ENCODE assay signal across 15 cellular contexts in the genomic region with DNA sequence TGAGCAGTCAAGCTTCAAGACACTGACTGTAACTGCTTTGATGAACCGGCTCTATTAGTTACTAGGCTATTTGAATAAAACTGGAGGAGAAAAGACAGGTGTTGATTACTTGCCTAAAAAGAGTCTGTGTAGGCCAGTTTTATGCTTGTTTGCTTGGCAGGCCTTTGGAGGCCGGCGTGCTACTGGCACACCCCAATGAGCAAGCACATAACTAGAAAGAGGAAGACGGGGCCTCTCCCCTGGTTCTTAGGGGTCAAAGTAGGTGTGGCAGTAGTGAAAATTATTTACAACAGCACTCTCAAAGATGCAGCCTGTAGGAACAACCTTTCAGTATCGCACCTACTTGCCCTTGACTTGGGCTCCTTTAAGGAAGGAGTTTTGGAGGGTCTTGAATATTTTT. TPM values are rescaled to one million over a fixed set of nuclear protein-coding genes. Genes with fewer than 3 reads are reported as not detected.
DNase-seq lines count a peak whose midpoint lies in the region; ATAC-seq and TF ChIP-seq lines count a peak whose summit lies in the region.
"Had no signal": no experiment of that assay in that cellular context is flagged by ENCODE, and none has a peak within 500 bp of the region (broad histone marks: within the 10 kb centered on the region; RNA-seq: fewer than 3 reads in every experiment).

No MANE protein-coding gene starts in this region.

- intact Hi-C loops in prostate gland (cut with DNase I) (loop anchor here (10.0 kb wide), 1 partner anchor 212 kb away; no protein-coding TSS in a partner anchor), heart right ventricle (cut with DNase I) (no loop called here)

- no peaks in the 10 kb centered on the region for H3K9me3 Mint-ChIP-seq in central memory CD8-positive, alpha-beta T cell
- H3K9me3 Mint-ChIP-seq: activated naive CD4-positive, alpha-beta T cell treated with anti-CD3 and anti-CD28 coated beads, Interleukin-2, amount 50 U/mL, for 24 hours had no signal

- H3K27me3 ChIP-seq in prostate gland (replicated peaks; ENCODE audit: insufficient read depth), result no peaks in the 10 kb centered on the region
- H3K27me3 ChIP-seq in heart right ventricle, result no peaks in the 10 kb centered on the region
- H3K27me3 ChIP-seq: BE2C had no signal

- whole genome bisulfite sequencing in prostate gland, result 41% methylated on average over 5 of the region's 5 CpGs
- WGBS in heart right ventricle, 2 donors, result 92 to 95% methylated on average over 5 of the region's 5 CpGs

- H3K4me3 Mint-ChIP-seq in central memory CD8-positive, alpha-beta T cell, result peak overlapping the region; percentile 27
- H3K4me3 Mint-ChIP-seq: activated naive CD4-positive, alpha-beta T cell treated with anti-CD3 and anti-CD28 coated beads, Interleukin-2, amount 50 U/mL, for 24 hours had no signal

- DNase-seq in GM13976 (ENCODE audit: low spot score), result peak; percentile 33
- DNase-seq in NCI-H526 treated with DMSO at 0.1 percent for 48 hours (lab: John Stamatoyannopoulos, UW), result peak; percentile 64
- no peak for DNase-seq in central memory CD8-positive, alpha-beta T cell (ENCODE audit: low spot score in 2 of 2)
- peak; percentile 15 for DNase-seq in prostate gland (ENCODE audit: low spot score)
- no peak for DNase-seq in KBM-7
- DNase-seq in heart right ventricle, result no peak
- DNase-seq: activated CD8-positive, alpha-beta memory T cell treated with anti-CD3 and anti-CD28 coated beads, Interleukin-2, amount 50 U/mL, for 4 hours; BE2C; naive thymus-derived CD4-positive, alpha-beta T cell; SK-N-SH; stimulated activated naive CD8-positive, alpha-beta T cell treated with anti-CD3 and anti-CD28 coated beads, Interleukin-15, Interleukin-2, amounts not matched to agents 100 U/mL and 50 U/mL, for 24 hours had no signal

- in situ Hi-C loops in GM13976 (cut with MboI; ENCODE audit: low sequenced_read_pairs, unreplicated experiment), result no loop called here
- in situ Hi-C loops in KBM-7 (cut with MboI; ENCODE audit: low pct_unique_long_range_greater_than_20kb, low sequenced_read_pairs), result no loop called here

- H3K36me3 Mint-ChIP-seq in central memory CD8-positive, alpha-beta T cell (ENCODE audit: insufficient read depth), result peaks cover 14% of the 10 kb centered on the region

- peaks cover 22% of the 10 kb centered on the region for H3K4me1 Mint-ChIP-seq in central memory CD8-positive, alpha-beta T cell

- H3K27ac ChIP-seq in prostate gland (peak overlapping the region in 1 of 2 donors; percentile 15), heart right ventricle (no peak overlapping the region)

- no peak for TF ChIP-seq POLR2A in prostate gland (IDR thresholded peaks at IDR 0.05)

- no peak overlapping the region for H3K27ac Mint-ChIP-seq in central memory CD8-positive, alpha-beta T cell (ENCODE audit: low read depth)
- H3K27ac Mint-ChIP-seq: activated naive CD4-positive, alpha-beta T cell treated with anti-CD3 and anti-CD28 coated beads, Interleukin-2, amount 50 U/mL, for 24 hours had no signal

- TF ChIP-seq CTCF in GM13976 (IDR thresholded peaks at IDR 0.05; ENCODE audit: borderline replicate concordance, control extremely low read depth, extremely low read depth, insufficient read depth, missing control alignments) (no peak), prostate gland (IDR thresholded peaks at IDR 0.05) (no peak), heart right ventricle (IDR thresholded peaks at IDR 0.05) (no peak)

- H3K9me3 ChIP-seq in prostate gland (no peaks in the 10 kb centered on the region), heart right ventricle (no peaks in the 10 kb centered on the region)
- H3K9me3 ChIP-seq: BE2C, SK-N-SH had no signal

- H3K4me1 ChIP-seq in prostate gland (replicated peaks), result peaks cover 4% of the 10 kb centered on the region
- peaks cover 7 to 29% (median 17%) of the 10 kb centered on the region in 9 donors for H3K4me1 ChIP-seq in heart right ventricle
- H3K4me1 ChIP-seq: BE2C had no signal

- H3K27me3 Mint-ChIP-seq in central memory CD8-positive, alpha-beta T cell, result no peaks in the 10 kb centered on the region
- H3K27me3 Mint-ChIP-seq: activated naive CD4-positive, alpha-beta T cell treated with anti-CD3 and anti-CD28 coated beads, Interleukin-2, amount 50 U/mL, for 24 hours had no signal

- no peak for ATAC-seq in central memory CD8-positive, alpha-beta T cell (replicated peaks; ENCODE audit: extremely low read depth, poor library complexity, severe bottlenecking)
- ATAC-seq in heart right ventricle, result no peak
- no peak for ATAC-seq in GM19023 (IDR thresholded peaks at IDR 0.05; ENCODE audit: unreplicated experiment)
- no peak for ATAC-seq in HG03469 (IDR thresholded peaks at IDR 0.05; ENCODE audit: unreplicated experiment)
- ATAC-seq: naive thymus-derived CD4-positive, alpha-beta T cell; sciatic nerve; stimulated activated naive CD8-positive, alpha-beta T cell treated with anti-CD3 and anti-CD28 coated beads, Interleukin-15, Interleukin-2, amounts not matched to agents 100 U/mL and 50 U/mL, for 24 hours had no signal

- H3K36me3 ChIP-seq in prostate gland (no peaks in the 10 kb centered on the region), heart right ventricle (no peaks in the 10 kb centered on the region)
- H3K36me3 ChIP-seq: BE2C had no signal

- no peak overlapping the region for H3K4me3 ChIP-seq in prostate gland
- H3K4me3 ChIP-seq in heart right ventricle, result no peak overlapping the region

RNA-seq across cellular contexts. Expression of a gene that starts 2.1 kb away (rescaled TPM):
- 10 to 100 TPM; 69.0 to 73.7 TPM for total RNA-seq in prostate gland
- 10 to 100 TPM; 56.2 to 78.6 (median 60.6) TPM for total RNA-seq in heart right ventricle
- polyA plus RNA-seq in heart right ventricle, result 10 to 100 TPM; 26.8 to 31.3 TPM

Comparison
In these comparisons a context has a peak if more than half of its experiments do, and no peak if none do; other contexts are left out.
1. DNase-seq: peak in GM13976 (single experiment), NCI-H526 treated with DMSO at 0.1 percent for 48 hours (single experiment) and prostate gland (single experiment); none in central memory CD8-positive, alpha-beta T cell (0 of 2), KBM-7 (single experiment) and heart right ventricle (0 of 2).